ENCODE assay signal across 10 cellular contexts in genomic region chr2:173961346-173961705, GRCh38. TPM values are rescaled to one million over a fixed set of nuclear protein-coding genes. Genes with fewer than 3 reads are reported as not detected.
DNase-seq lines count a peak whose midpoint lies in the region; ATAC-seq, FAIRE-seq and TF ChIP-seq lines count a peak whose summit lies in the region.
"Had no signal": no experiment of that assay in that cellular context is flagged by ENCODE, and none has a peak within 500 bp of the region (broad histone marks: within the 10 kb centered on the region; RNA-seq: fewer than 3 reads in every experiment).

No MANE protein-coding gene starts in this region.

- H3K4me3 ChIP-seq in NB4 (ENCODE audit: low read depth, low read length) (peak overlapping the region; percentile 98), K562 (no peak overlapping the region; the same call in 1 of the 2 replicates), gastrocnemius medialis (no peak overlapping the region), WERI-Rb-1 (ENCODE audit: low read depth, low read length) (no peak overlapping the region)

- H3K4me1 Mint-ChIP-seq in activated CD4-positive, alpha-beta T cell treated with anti-CD3 and anti-CD28 coated beads for 36 hours = peaks cover 54% of the 10 kb centered on the region

- H3K27me3 ChIP-seq in K562 (ENCODE audit: control insufficient read depth in 2 of 2, insufficient read depth in 2 of 2, low read length in 2 of 2) (no peaks in the 10 kb centered on the region), gastrocnemius medialis (no peaks in the 10 kb centered on the region), WERI-Rb-1 (ENCODE audit: insufficient read depth, low read depth, severe bottlenecking) (no peaks in the 10 kb centered on the region)
- H3K27me3 ChIP-seq: tibial artery had no signal

- no peaks in the 10 kb centered on the region for H3K9me3 Mint-ChIP-seq in activated CD4-positive, alpha-beta T cell treated with anti-CD3 and anti-CD28 coated beads for 36 hours (ENCODE audit: low read depth)

- POLR2A ChIA-PET in activated CD4-positive, alpha-beta T cell treated with anti-CD3 and anti-CD28 coated beads for 36 hours (lab: Charles Lee) = interaction anchor here (1.6 kb wide), 1 partner anchor 375 kb away, joined by 6 read pairs; no protein-coding TSS in a partner anchor
- POLR2A ChIA-PET in K562 (lab: Yijun Ruan, JAX) = interaction anchor here (0.5 to 1.7 kb wide), 3 partner anchors 8 to 15 kb away, joined by 3 to 4 read pairs (median 3); no protein-coding TSS in a partner anchor

- no peak overlapping the region for H2AFZ ChIP-seq in K562 (ENCODE audit: low read depth, low read length)

- peaks cover 86% of the 10 kb centered on the region for H3K79me2 ChIP-seq in K562 (ENCODE audit: control insufficient read depth, insufficient read depth, low read length)

- TF ChIP-seq CTCF in NB4 (IDR thresholded peaks at IDR 0.05; ENCODE audit: low read depth, low read length) = no peak
- TF ChIP-seq CTCF in K562 (IDR thresholded peaks at IDR 0.05 in 2 of 3, conservative IDR thresholded peaks at IDR 0.05 in 1 of 3; ENCODE audit: insufficient read depth in 2 of 3, low read depth in 1 of 3, low read length in 3 of 3) = no peak
- no peak for TF ChIP-seq CTCF in gastrocnemius medialis (IDR thresholded peaks at IDR 0.05 in 4 of 5, conservative IDR thresholded peaks at IDR 0.05 in 1 of 5)
- no peak for TF ChIP-seq CTCF in WERI-Rb-1 (IDR thresholded peaks at IDR 0.05; ENCODE audit: low read depth, low read length)

- H3K36me3 ChIP-seq in K562 (ENCODE audit: control insufficient read depth, insufficient read depth, low read length) (peaks cover 37% of the 10 kb centered on the region), gastrocnemius medialis (peaks cover 0 to 6% of the 10 kb centered on the region in 2 donors), WERI-Rb-1 (peaks cover 54% of the 10 kb centered on the region)

- CTCF ChIA-PET in activated CD4-positive, alpha-beta T cell treated with anti-CD3 and anti-CD28 coated beads for 36 hours (lab: Charles Lee) = interaction anchor here (0.5 to 2.7 kb wide), 5 partner anchors 10 to 367 kb away, joined by 3 to 8 read pairs (median 4); no protein-coding TSS in a partner anchor
- CTCF ChIA-PET in K562 (lab: Yijun Ruan, JAX; ENCODE audit: low intra/inter-chr PET ratio) = no interaction called here

- 100% methylated on average over 1 of the region's 1 CpG for WGBS in K562 (ENCODE audit: insufficient coverage, low coverage, missing lambda C conversion rate)

- BruUV-seq in K562 (replicated peaks; lab: Mats Ljungman, UMichigan) = no TSS peak

- in situ Hi-C loops in K562 (cut with MboI) = no loop called here
- in situ Hi-C loops in gastrocnemius medialis (cut with MboI; ENCODE audit: low sequenced_read_pairs in 4 of 4) = loop anchor here in 2 of 4 donors (5.0 to 10.0 kb wide), 2 partner anchors 73 to 76 kb away; no protein-coding TSS in a partner anchor

- H3K4me3 Mint-ChIP-seq in activated CD4-positive, alpha-beta T cell treated with anti-CD3 and anti-CD28 coated beads for 36 hours = peak overlapping the region; percentile 79

- H3K27me3 Mint-ChIP-seq in activated CD4-positive, alpha-beta T cell treated with anti-CD3 and anti-CD28 coated beads for 36 hours = no peaks in the 10 kb centered on the region

- peaks cover 46% of the 10 kb centered on the region for H3K36me3 Mint-ChIP-seq in activated CD4-positive, alpha-beta T cell treated with anti-CD3 and anti-CD28 coated beads for 36 hours (ENCODE audit: low read depth)

- H3K4me1 ChIP-seq in K562 (replicated peaks in 1 of 2; ENCODE audit: control insufficient read depth in 2 of 2, insufficient read depth in 2 of 2, low read length in 2 of 2) = peaks cover 10 to 12% of the 10 kb centered on the region in 2 experiments
- H3K4me1 ChIP-seq in gastrocnemius medialis = peaks cover 63 to 65% of the 10 kb centered on the region in 2 donors

- peak overlapping the region; percentile 28; the same call in 1 of the 2 replicates for H3K4me2 ChIP-seq in K562 (ENCODE audit: insufficient read depth, low read length)

- TF ChIP-seq POLR2A in NB4 (IDR thresholded peaks at IDR 0.05; ENCODE audit: extremely low read depth, insufficient read length) = no peak
- TF ChIP-seq POLR2A in K562 (conservative IDR thresholded peaks at IDR 0.05) = no peak
- TF ChIP-seq POLR2A in gastrocnemius medialis (IDR thresholded peaks at IDR 0.05) = no peak
- no peak for TF ChIP-seq POLR2A in H54 (IDR thresholded peaks at IDR 0.05; ENCODE audit: low read depth, low read length)

- DNase-seq in activated CD4-positive, alpha-beta T cell treated with anti-CD3 and anti-CD28 coated beads for 36 hours = no peak
- no peak for DNase-seq in activated CD4-positive, alpha-beta T cell treated with anti-CD3 and anti-CD28 coated beads, Interleukin-2, amount 50 U/mL, for 4 hours
- DNase-seq in NB4 (ENCODE audit: low read depth) (no peak), K562 (ENCODE audit: extremely low read depth in 1 of 4, low spot score in 3 of 4) (no peak), gastrocnemius medialis (no peak), WERI-Rb-1 (no peak), H54 (ENCODE audit: insufficient read length, low spot score) (no peak)
- DNase-seq in stimulated activated CD4-positive, alpha-beta T cell treated with anti-CD3 and anti-CD28 coated beads, Interleukin-4, amount 100 ng/mL, for 4 hours = no peak
- DNase-seq: cerebellar nuclear complex, tibial artery had no signal

- H3K27ac ChIP-seq in K562 (ENCODE audit: extremely low read depth, low read depth, low read length) (no peak overlapping the region), gastrocnemius medialis (peak overlapping the region; percentile 98 to 100 (median 98)), WERI-Rb-1 (no peak overlapping the region)

- no peaks in the 10 kb centered on the region for H3K9me1 ChIP-seq in K562 (ENCODE audit: control insufficient read depth, insufficient read depth, low read length)

- no peak for FAIRE-seq in K562 (lab: Jason Lieb, UNC)
- no peak for FAIRE-seq in H54 (lab: Jason Lieb, UNC)

- no peak for TF ChIP-seq EP300 in K562 (IDR thresholded peaks at IDR 0.05; ENCODE audit: low read length)

- intact Hi-C loops in activated CD4-positive, alpha-beta T cell treated with anti-CD3 and anti-CD28 coated beads for 36 hours (cut with DNase I, micrococcal nuclease) = loop anchor here in 1 of 2 experiments (5.0 to 10.0 kb wide), 5 partner anchors 61 to 631 kb away; partner anchors contain the start of genes OLA1 and SP9
- intact Hi-C loops in K562 (cut with micrococcal nuclease) = loop anchor here (5.0 to 10.0 kb wide), 3 partner anchors 76 to 373 kb away; partner anchors contain the start of genes OLA1 and SP9
- intact Hi-C loops in gastrocnemius medialis (cut with DNase I; ENCODE audit: low total_unique reads) = loop anchor here (5.0 kb wide), 1 partner anchor 526 kb away; the partner anchor contains the start of gene GPR155

- peaks cover 5% of the 10 kb centered on the region; the same call in 1 of the 2 replicates for H3K9me3 ChIP-seq in K562 (replicated peaks; ENCODE audit: control insufficient read depth, insufficient read depth, low read depth, low read length)
- no peaks in the 10 kb centered on the region for H3K9me3 ChIP-seq in gastrocnemius medialis
- H3K9me3 ChIP-seq in WERI-Rb-1 (ENCODE audit: severe bottlenecking) = no peaks in the 10 kb centered on the region
- H3K9me3 ChIP-seq: tibial artery had no signal

- no peak for TF ChIP-seq RAD21 in K562 (CRISPR knock-in tag; conservative IDR thresholded peaks at IDR 0.05 in 1 of 2, IDR thresholded peaks at IDR 0.05 in 1 of 2)

- no peak for ATAC-seq in activated CD4-positive, alpha-beta T cell treated with anti-CD3 and anti-CD28 coated beads for 36 hours
- ATAC-seq in K562 (no peak), gastrocnemius medialis (no peak)

- H3K9ac ChIP-seq in K562 (ENCODE audit: insufficient read depth in 1 of 2, low read depth in 2 of 2, low read length in 2 of 2) = peak overlapping the region in 1 of 2 experiments; percentile 0; a peak in 1 of 4 replicates

- no peaks in the 10 kb centered on the region; the same call in 1 of the 2 replicates for H4K20me1 ChIP-seq in K562 (replicated peaks; ENCODE audit: control insufficient read depth, insufficient read depth, low read length)

- peak overlapping the region; percentile 87 for H3K27ac Mint-ChIP-seq in activated CD4-positive, alpha-beta T cell treated with anti-CD3 and anti-CD28 coated beads for 36 hours

TF ChIP-seq in K562, 482 proteins besides CTCF, POLR2A, EP300 and RAD21 (continues in another document):
- TF ChIP-seq ZNF507 (tag; conservative IDR thresholded peaks at IDR 0.05) = no peak
- peak; percentile 36; the same call in 1 of the 2 replicates for TF ChIP-seq RBFOX2 (IDR thresholded peaks at IDR 0.05; ENCODE audit: low read depth, low read length)
- TF ChIP-seq TRIM24 (IDR thresholded peaks at IDR 0.05) = peak; percentile 37 to 76; a peak in 3 of 4 replicates
- TF ChIP-seq ZNF445 (CRISPR knock-in tag; IDR thresholded peaks at IDR 0.05; ENCODE audit: low read depth) = no peak

RNA-seq across cellular contexts. Expression of gene SP3, which starts 3.8 kb away (rescaled TPM):
- 10 to 100 TPM; 83.8 to 91.4 TPM for total RNA-seq in activated CD4-positive, alpha-beta T cell treated with anti-CD3 and anti-CD28 coated beads for 36 hours
- total RNA-seq in K562 (2011; cell fraction: chromatin; rRNA removed; ENCODE audit: low replicate concordance) = 73.5 and 177 TPM in 2 replicates
- total RNA-seq in K562 (2011; cell fraction: nucleolus; rRNA removed) = 36.0 and 43.8 TPM in 2 replicates
- total RNA-seq in K562 (2011; cell fraction: nucleoplasm; rRNA removed) = 64.0 and 89.2 TPM in 2 replicates
- 75.2 and 83.9 TPM in 2 replicates for total RNA-seq in K562 (2014; rRNA removed)
- 86.6 and 101 TPM in 2 replicates for total RNA-seq in K562 (2014; rRNA removed; fragmentation: Illumina TruSeq; extraction: Trizol)
- 102 and 106 TPM in 2 replicates for total RNA-seq in K562 (2015; rRNA removed; fragmentation: Illumina TruSeq; extraction: Trizol)
- 73.5 and 74.9 TPM in 2 replicates for total RNA-seq in K562 (2021)
- 76.6 and 89.7 TPM in 2 replicates for polyA plus RNA-seq in K562 (2011; rRNA removed)
- 30.9 and 42.5 TPM in 2 replicates for polyA plus RNA-seq in K562 (2011; cell fraction: cytosol; rRNA removed)
- polyA plus RNA-seq in K562 (2011; cell fraction: nucleus; rRNA removed) = 55.4 and 76.5 TPM in 2 replicates
- polyA plus RNA-seq in K562 (2012) = 26.4 and 29.5 TPM in 2 replicates
- 61.2 and 64.1 TPM in 2 replicates for polyA plus RNA-seq in K562 (2014; fragmentation: Illumina TruSeq; extraction: Trizol)
- 10 to 100 TPM; 12.0 to 13.1 TPM for polyA plus RNA-seq in K562 (2014; fragmentation: Nextera tagmentation; extraction: Ambion mirVana)
- 35.7 and 39.3 TPM in 2 replicates for polyA plus RNA-seq in K562 (2014; rRNA removed)
- 171 and 198 TPM in 2 replicates for polyA minus RNA-seq in K562 (2011; rRNA and poly(A)+ RNA removed)
- 52.7 and 58.2 TPM in 2 replicates for polyA minus RNA-seq in K562 (2011; cell fraction: cytosol; rRNA and poly(A)+ RNA removed)
- 76.1 and 128 TPM in 2 replicates for polyA minus RNA-seq in K562 (2011; cell fraction: nucleus; rRNA and poly(A)+ RNA removed)
- total RNA-seq in gastrocnemius medialis = 10 to 100 TPM; 47.9 to 68.9 (median 58.7) TPM

Comparison
In these comparisons a context has a peak if more than half of its experiments do, and no peak if none do; other contexts are left out.
1. H3K27ac ChIP-seq: peak in gastrocnemius medialis (4 of 4); none in K562 (single experiment) and WERI-Rb-1 (single experiment).